ENCODE assay signal across 8 cellular contexts in genomic region chrX:54280466-54280865, GRCh38.
"Had no signal": no experiment of that assay in that cellular context is flagged by ENCODE, and none has a peak within 500 bp of the region (broad histone marks: within the 10 kb centered on the region; RNA-seq: fewer than 3 reads in every experiment).

No MANE protein-coding gene starts in this region.

- DNase-seq: GM23248, GOT3, H7, IMR-90, KBM-7 had no signal

- H3K27ac ChIP-seq: GM23248, KMS-11 had no signal

- H3K9ac ChIP-seq: GM23248, KMS-11 had no signal

- H3K4me3 ChIP-seq: GM23248, HAP-1 had no signal

- H3K4me2 ChIP-seq: KMS-11 had no signal

- H2AFZ ChIP-seq: GM23248 had no signal

- FAIRE-seq: HTR-8/SVneo had no signal

- H3K4me1 ChIP-seq: HAP-1 had no signal

- H3K9me3 ChIP-seq: HAP-1 had no signal

- H3K36me3 ChIP-seq: HAP-1 had no signal
